ENCODE assay signal across 1 cellular context in the genomic region with DNA sequence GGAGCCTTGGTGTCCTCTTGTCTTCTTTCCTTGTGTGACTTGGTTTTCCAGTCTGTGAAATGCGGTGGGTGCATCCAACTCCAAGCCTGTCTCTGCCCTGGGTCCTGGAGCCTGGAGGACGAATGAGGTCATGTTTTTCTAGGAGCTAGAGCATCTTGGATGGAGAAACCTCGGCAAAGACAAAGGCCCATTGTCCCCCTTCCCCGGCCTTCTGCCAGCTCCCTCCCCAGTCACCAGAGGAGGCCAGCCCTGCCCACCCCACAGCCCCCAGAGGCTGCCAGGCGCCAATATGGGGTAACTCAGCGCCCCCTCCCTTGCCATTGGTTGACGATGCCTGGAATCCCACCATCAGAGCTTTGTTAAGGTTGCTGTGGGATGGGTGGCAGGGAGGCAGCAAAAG.
TF ChIP-seq lines count a peak whose summit lies in the region.

No MANE protein-coding gene starts in this region.

TF ChIP-seq in HepG2, 621 proteins besides CTCF, POLR2A, EP300 and RAD21 (continued from another document):
- TF ChIP-seq, protein P1, sequence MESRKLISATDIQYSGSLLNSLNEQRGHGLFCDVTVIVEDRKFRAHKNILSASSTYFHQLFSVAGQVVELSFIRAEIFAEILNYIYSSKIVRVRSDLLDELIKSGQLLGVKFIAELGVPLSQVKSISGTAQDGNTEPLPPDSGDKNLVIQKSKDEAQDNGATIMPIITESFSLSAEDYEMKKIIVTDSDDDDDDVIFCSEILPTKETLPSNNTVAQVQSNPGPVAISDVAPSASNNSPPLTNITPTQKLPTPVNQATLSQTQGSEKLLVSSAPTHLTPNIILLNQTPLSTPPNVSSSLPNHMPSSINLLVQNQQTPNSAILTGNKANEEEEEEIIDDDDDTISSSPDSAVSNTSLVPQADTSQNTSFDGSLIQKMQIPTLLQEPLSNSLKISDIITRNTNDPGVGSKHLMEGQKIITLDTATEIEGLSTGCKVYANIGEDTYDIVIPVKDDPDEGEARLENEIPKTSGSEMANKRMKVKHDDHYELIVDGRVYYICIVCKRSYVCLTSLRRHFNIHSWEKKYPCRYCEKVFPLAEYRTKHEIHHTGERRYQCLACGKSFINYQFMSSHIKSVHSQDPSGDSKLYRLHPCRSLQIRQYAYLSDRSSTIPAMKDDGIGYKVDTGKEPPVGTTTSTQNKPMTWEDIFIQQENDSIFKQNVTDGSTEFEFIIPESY (CRISPR knock-in tag; IDR thresholded peaks at IDR 0.05), result peak; percentile 77
- TF ChIP-seq ZNF569 (CRISPR knock-in tag; IDR thresholded peaks at IDR 0.05; ENCODE audit: borderline replicate concordance) (no peak), HNRNPL (IDR thresholded peaks at IDR 0.05; ENCODE audit: low read depth, low read length) (0 out of 2 replicates have a peak, but pooled peaks have one; percentile 58), SNAPC2 (CRISPR knock-in tag; IDR thresholded peaks at IDR 0.05) (no peak)
